In the genomic region with DNA sequence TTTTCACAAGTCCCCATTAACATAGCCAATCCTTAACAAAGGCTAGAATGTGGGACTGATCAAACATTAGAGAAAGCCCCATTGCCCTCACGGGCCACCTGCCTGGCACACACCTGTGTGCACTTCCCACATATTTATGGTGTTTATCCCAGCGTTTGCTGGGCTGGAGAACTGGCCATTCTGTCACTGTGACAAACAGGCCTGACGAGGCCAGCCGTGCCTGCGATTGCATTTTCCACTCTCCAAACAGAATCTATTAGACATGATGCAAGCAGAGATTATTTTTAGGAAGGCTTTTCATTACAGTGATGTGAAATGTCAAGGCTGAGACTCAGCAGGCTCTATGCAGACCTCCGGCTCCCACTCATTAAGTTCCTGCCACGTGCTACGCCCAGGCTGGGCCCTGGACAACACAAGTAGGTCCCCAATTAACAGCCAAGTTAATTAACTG, we compare ENCODE assay signal across 27 cellular contexts. TPM values are rescaled to one million over a fixed set of nuclear protein-coding genes. Genes with fewer than 3 reads are reported as not detected.
DNase-seq lines count a peak whose midpoint lies in the region; ATAC-seq, FAIRE-seq and TF ChIP-seq lines count a peak whose summit lies in the region.
"Had no signal": no experiment of that assay in that cellular context is flagged by ENCODE, and none has a peak within 500 bp of the region (broad histone marks: within the 10 kb centered on the region; RNA-seq: fewer than 3 reads in every experiment).

No MANE protein-coding gene starts in this region.

- H3K9ac ChIP-seq in Karpas-422 (ENCODE audit: low read length), result no peak overlapping the region

- H2AFZ ChIP-seq in Karpas-422 (ENCODE audit: low read length), result no peak overlapping the region

- TF ChIP-seq CTCF in WTC11 (IDR thresholded peaks at IDR 0.05) (no peak), pancreas (IDR thresholded peaks at IDR 0.05) (no peak)

- no peaks in the 10 kb centered on the region for H3K79me2 ChIP-seq in Karpas-422 (ENCODE audit: low read length)

- H3K36me3 ChIP-seq in pancreas, result no peaks in the 10 kb centered on the region
- no peaks in the 10 kb centered on the region for H3K36me3 ChIP-seq in Karpas-422 (ENCODE audit: insufficient read depth, low read length)
- H3K36me3 ChIP-seq: esophagus muscularis mucosa, ovary, right atrium auricular region, SJCRH30 had no signal

- ATAC-seq in WTC11, result peak; percentile 45
- peak; percentile 81 to 90 (median 86) for ATAC-seq in pancreas
- ATAC-seq in HG03378 (IDR thresholded peaks at IDR 0.05; ENCODE audit: unreplicated experiment), result no peak
- ATAC-seq: activated CD8-positive, alpha-beta memory T cell treated with anti-CD3 and anti-CD28 coated beads, Interleukin-2, amount 10 ng/mL, durations not matched to agents 7 days and 5 days; activated T-cell treated with anti-CD3 and anti-CD28 coated beads, Interleukin-2, amount 50 U/mL, for 72 hours; HepG2; left ventricle myocardium superior; naive thymus-derived CD4-positive, alpha-beta T cell; Panc1; T-helper 17 cell had no signal

- POLR2A ChIA-PET in WTC11 (lab: Charles Lee), result no interaction called here

- H3K27me3 Mint-ChIP-seq in WTC11 (ENCODE audit: low read depth), result peaks cover 41% of the 10 kb centered on the region

- H4K20me1 ChIP-seq in Karpas-422 (ENCODE audit: insufficient read depth, low read depth, low read length), result no peaks in the 10 kb centered on the region

- H3K9me3 Mint-ChIP-seq in WTC11, result no peaks in the 10 kb centered on the region
- H3K9me3 Mint-ChIP-seq: activated CD4-positive, alpha-beta T cell treated with anti-CD3 and anti-CD28 coated beads, Interleukin-2, amount 10 ng/mL, durations not matched to agents 7 days and 5 days; activated naive CD4-positive, alpha-beta T cell treated with anti-CD3 and anti-CD28 coated beads, Interleukin-2, amount 10 ng/mL, durations not matched to agents 7 days and 5 days; activated T-cell treated with anti-CD3 and anti-CD28 coated beads, Interleukin-2, amount 50 U/mL, for 72 hours; CD4-positive, alpha-beta T cell had no signal

- H3K4me3 ChIP-seq in pancreas (no peak overlapping the region), Karpas-422 (ENCODE audit: low read length) (no peak overlapping the region)
- H3K4me3 ChIP-seq: coronary artery, esophagus muscularis mucosa, ovary, right atrium auricular region, SJCRH30 had no signal

- intact Hi-C loops in pancreas (cut with DNase I), result no loop called here

- no peak overlapping the region for H3K4me3 Mint-ChIP-seq in WTC11
- H3K4me3 Mint-ChIP-seq: activated CD4-positive, alpha-beta T cell treated with anti-CD3 and anti-CD28 coated beads, Interleukin-2, amount 10 ng/mL, durations not matched to agents 7 days and 5 days; activated CD8-positive, alpha-beta memory T cell treated with anti-CD3 and anti-CD28 coated beads, Interleukin-2, amount 10 ng/mL, durations not matched to agents 7 days and 5 days; activated naive CD4-positive, alpha-beta T cell treated with anti-CD3 and anti-CD28 coated beads, Interleukin-2, amount 10 ng/mL, durations not matched to agents 7 days and 5 days; activated T-cell treated with anti-CD3 and anti-CD28 coated beads, Interleukin-2, amount 50 U/mL, for 72 hours; CD4-positive, alpha-beta T cell; naive thymus-derived CD4-positive, alpha-beta T cell; T-helper 17 cell had no signal

- peaks cover 46% of the 10 kb centered on the region for H3K4me1 Mint-ChIP-seq in WTC11
- H3K4me1 Mint-ChIP-seq: activated CD4-positive, alpha-beta T cell treated with anti-CD3 and anti-CD28 coated beads, Interleukin-2, amount 10 ng/mL, durations not matched to agents 7 days and 5 days; activated CD8-positive, alpha-beta memory T cell treated with anti-CD3 and anti-CD28 coated beads, Interleukin-2, amount 10 ng/mL, durations not matched to agents 7 days and 5 days; activated naive CD4-positive, alpha-beta T cell treated with anti-CD3 and anti-CD28 coated beads, Interleukin-2, amount 10 ng/mL, durations not matched to agents 7 days and 5 days; naive thymus-derived CD4-positive, alpha-beta T cell had no signal

- H3K9me3 ChIP-seq in pancreas, result no peaks in the 10 kb centered on the region
- H3K9me3 ChIP-seq in Karpas-422 (ENCODE audit: low read length), result no peaks in the 10 kb centered on the region
- H3K9me3 ChIP-seq: esophagus muscularis mucosa, ovary, right atrium auricular region, SJCRH30 had no signal

- no peaks in the 10 kb centered on the region for H3K9me2 ChIP-seq in Karpas-422 (replicated peaks; ENCODE audit: insufficient read depth, low read length)

- DNase-seq in NCI-H2107 treated with DMSO at 0.1 percent for 48 hours (lab: John Stamatoyannopoulos, UW; ENCODE audit: unreplicated experiment), result peak; percentile 32
- DNase-seq in NCI-H2107 (lab: John Stamatoyannopoulos, UW), result no peak
- peak; percentile 79 for DNase-seq in NCI-H510A treated with DMSO at 0.1 percent for 48 hours (lab: John Stamatoyannopoulos, UW)
- no peak for DNase-seq in WTC11 (ENCODE audit: low spot score)
- peak in 5 of 6 donors; percentile 45 to 70 (median 48) for DNase-seq in pancreas
- no peak for DNase-seq in hypothalamus (lab: John Stamatoyannopoulos, UW)
- no peak for DNase-seq in Karpas-422
- DNase-seq: activated CD4-positive, alpha-beta T cell treated with anti-CD3 and anti-CD28 coated beads, Interleukin-2, amount 10 ng/mL, durations not matched to agents 7 days and 5 days; activated CD8-positive, alpha-beta memory T cell treated with anti-CD3 and anti-CD28 coated beads, Interleukin-2, amount 10 ng/mL, durations not matched to agents 7 days and 5 days; activated naive CD4-positive, alpha-beta T cell treated with anti-CD3 and anti-CD28 coated beads, Interleukin-2, amount 10 ng/mL, durations not matched to agents 7 days and 5 days; activated T-cell treated with anti-CD3 and anti-CD28 coated beads, Interleukin-2, amount 50 U/mL, for 72 hours; amniotic stem cell; CD4-positive, alpha-beta T cell; left ventricle myocardium superior; naive thymus-derived CD4-positive, alpha-beta T cell; NCI-H1105 treated with DMSO at 0.1 percent for 48 hours; ovary; SJCRH30; T-helper 17 cell had no signal

- no peak for FAIRE-seq in pancreas (lab: Jason Lieb, UNC)
- FAIRE-seq: frontal cortex, H54, HepG2 had no signal

- no peak overlapping the region for H3K4me2 ChIP-seq in Karpas-422 (ENCODE audit: low read depth, low read length, poor library complexity, severe bottlenecking)

- H3K4me1 ChIP-seq in pancreas, result peaks cover 0 to 26% (median 18%) of the 10 kb centered on the region in 3 donors
- H3K4me1 ChIP-seq in Karpas-422 (ENCODE audit: low read length), result no peaks in the 10 kb centered on the region
- H3K4me1 ChIP-seq: right atrium auricular region, SJCRH30 had no signal

- H3K27me3 ChIP-seq in pancreas (no peaks in the 10 kb centered on the region), Karpas-422 (ENCODE audit: low read length) (no peaks in the 10 kb centered on the region)
- H3K27me3 ChIP-seq: ovary had no signal

- H3K27ac Mint-ChIP-seq in WTC11, result peak overlapping the region; percentile 76
- H3K27ac Mint-ChIP-seq: activated CD4-positive, alpha-beta T cell treated with anti-CD3 and anti-CD28 coated beads, Interleukin-2, amount 10 ng/mL, durations not matched to agents 7 days and 5 days; activated CD8-positive, alpha-beta memory T cell treated with anti-CD3 and anti-CD28 coated beads, Interleukin-2, amount 10 ng/mL, durations not matched to agents 7 days and 5 days; activated naive CD4-positive, alpha-beta T cell treated with anti-CD3 and anti-CD28 coated beads, Interleukin-2, amount 10 ng/mL, durations not matched to agents 7 days and 5 days; activated T-cell treated with anti-CD3 and anti-CD28 coated beads, Interleukin-2, amount 50 U/mL, for 72 hours; CD4-positive, alpha-beta T cell; naive thymus-derived CD4-positive, alpha-beta T cell; T-helper 17 cell had no signal

- 19% methylated on average over 8 of the region's 8 CpGs for WGBS in pancreas, 2 donors

- no peaks in the 10 kb centered on the region for H3K36me3 Mint-ChIP-seq in WTC11
- H3K36me3 Mint-ChIP-seq: activated CD8-positive, alpha-beta memory T cell treated with anti-CD3 and anti-CD28 coated beads, Interleukin-2, amount 10 ng/mL, durations not matched to agents 7 days and 5 days; activated naive CD4-positive, alpha-beta T cell treated with anti-CD3 and anti-CD28 coated beads, Interleukin-2, amount 10 ng/mL, durations not matched to agents 7 days and 5 days; naive thymus-derived CD4-positive, alpha-beta T cell had no signal

- CTCF ChIA-PET in WTC11 (lab: Charles Lee), result interaction anchor here (1.1 kb wide), 1 partner anchor 410 kb away, joined by 3 read pairs; no protein-coding TSS in a partner anchor

- peak overlapping the region in 3 of 4 donors; percentile 13 to 78 (median 31) for H3K27ac ChIP-seq in pancreas
- no peak overlapping the region for H3K27ac ChIP-seq in Karpas-422 (ENCODE audit: low read length)
- H3K27ac ChIP-seq: coronary artery, esophagus muscularis mucosa, ovary, right atrium auricular region, SJCRH30 had no signal

TF ChIP-seq in WTC11, 78 proteins besides CTCF, POLR2A, EP300 and RAD21:
- TF ChIP-seq SOX15 (CRISPR knock-in tag; IDR thresholded peaks at IDR 0.05) (no peak), NR3C1 (CRISPR knock-in tag; conservative IDR thresholded peaks at IDR 0.05; ENCODE audit: low read depth) (no peak), NR2C2 (CRISPR knock-in tag; IDR thresholded peaks at IDR 0.05) (no peak), MYBL2 (CRISPR knock-in tag; IDR thresholded peaks at IDR 0.05) (no peak), ELF4 (CRISPR knock-in tag; IDR thresholded peaks at IDR 0.05; ENCODE audit: low read depth) (no peak), FOXP1 (CRISPR knock-in tag; IDR thresholded peaks at IDR 0.05; ENCODE audit: borderline replicate concordance) (no peak)
- TF ChIP-seq, protein P1, sequence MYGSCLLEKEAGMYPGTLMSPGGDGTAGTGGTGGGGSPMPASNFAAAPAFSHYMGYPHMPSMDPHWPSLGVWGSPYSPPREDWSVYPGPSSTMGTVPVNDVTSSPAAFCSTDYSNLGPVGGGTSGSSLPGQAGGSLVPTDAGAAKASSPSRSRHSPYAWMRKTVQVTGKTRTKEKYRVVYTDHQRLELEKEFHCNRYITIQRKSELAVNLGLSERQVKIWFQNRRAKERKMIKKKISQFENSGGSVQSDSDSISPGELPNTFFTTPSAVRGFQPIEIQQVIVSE (CRISPR knock-in tag; IDR thresholded peaks at IDR 0.05; ENCODE audit: borderline replicate concordance), result no peak
- TF ChIP-seq, protein P2, sequence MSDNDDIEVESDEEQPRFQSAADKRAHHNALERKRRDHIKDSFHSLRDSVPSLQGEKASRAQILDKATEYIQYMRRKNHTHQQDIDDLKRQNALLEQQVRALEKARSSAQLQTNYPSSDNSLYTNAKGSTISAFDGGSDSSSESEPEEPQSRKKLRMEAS (CRISPR knock-in tag; IDR thresholded peaks at IDR 0.05), result peak; percentile 47; the same call in 1 of the 2 replicates

RNA-seq across cellular contexts. Expression of a gene that starts 20.4 kb away (rescaled TPM):
- 2.6 to 4.7 TPM (median 3.9 TPM) in 3 replicates for total RNA-seq in WTC11 (2021)
- total RNA-seq in pancreas, result 10 to 100 TPM; 12.4 to 40.7 (median 31.8) TPM
- 10 to 100 TPM; 12.2 to 49.2 TPM for polyA plus RNA-seq in pancreas
- 0.87 and 1.7 TPM in 2 replicates for total RNA-seq in Karpas-422 (2014; rRNA removed; shearing (Covaris generic); ENCODE audit: low replicate concordance)

Comparison
In these comparisons a context has a peak if more than half of its experiments do, and no peak if none do; other contexts are left out.
1. DNase-seq: peak in NCI-H2107 treated with DMSO at 0.1 percent for 48 hours (single experiment), NCI-H510A treated with DMSO at 0.1 percent for 48 hours (single experiment) and pancreas (5 of 6); none in NCI-H2107 (single experiment), WTC11 (single experiment), hypothalamus (0 of 51) and Karpas-422 (single experiment).